1 cellular context compared by ENCODE assay signal in the genomic region with DNA sequence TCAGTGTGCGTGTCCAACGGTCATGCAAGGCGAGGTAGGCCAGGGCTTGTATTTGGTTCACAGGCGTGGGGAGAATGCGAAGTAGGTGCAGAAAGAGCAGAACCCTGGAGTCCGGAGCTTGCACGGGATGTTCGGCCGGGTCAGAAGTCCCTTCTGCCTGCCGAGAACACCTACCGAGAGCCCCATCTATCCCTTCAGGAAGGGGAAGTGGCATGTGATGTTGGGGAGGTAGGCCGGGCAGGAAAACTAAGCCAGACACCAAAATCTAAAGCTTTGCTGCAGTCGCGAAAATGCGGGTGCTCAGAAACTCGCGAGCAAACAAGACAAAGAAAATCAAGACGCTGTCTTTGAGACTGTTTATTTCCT.
TF ChIP-seq lines count a peak whose summit lies in the region.

No MANE protein-coding gene starts in this region.

TF ChIP-seq in HepG2, 621 proteins besides CTCF, POLR2A, EP300 and RAD21 (continued from another document and continues in another):
- 0 out of 2 replicates have a peak, but pooled peaks have one; percentile 5 for TF ChIP-seq SALL1 (CRISPR knock-in tag; IDR thresholded peaks at IDR 0.05)
- TF ChIP-seq POLR2AphosphoS5 (IDR thresholded peaks at IDR 0.05; ENCODE audit: low read depth, low read length), result peak; percentile 5; the same call in 1 of the 2 replicates
- TF ChIP-seq RFX3 (CRISPR knock-in tag; IDR thresholded peaks at IDR 0.05), result no peak
- TF ChIP-seq ZSCAN25 (CRISPR knock-in tag; IDR thresholded peaks at IDR 0.05), result no peak
- no peak for TF ChIP-seq ZNF235 (CRISPR knock-in tag; IDR thresholded peaks at IDR 0.05; ENCODE audit: borderline replicate concordance)
- peak; percentile 2; the same call in 1 of the 2 replicates for TF ChIP-seq KLF12 (CRISPR knock-in tag; IDR thresholded peaks at IDR 0.05; ENCODE audit: borderline replicate concordance)
- TF ChIP-seq, protein P1, sequence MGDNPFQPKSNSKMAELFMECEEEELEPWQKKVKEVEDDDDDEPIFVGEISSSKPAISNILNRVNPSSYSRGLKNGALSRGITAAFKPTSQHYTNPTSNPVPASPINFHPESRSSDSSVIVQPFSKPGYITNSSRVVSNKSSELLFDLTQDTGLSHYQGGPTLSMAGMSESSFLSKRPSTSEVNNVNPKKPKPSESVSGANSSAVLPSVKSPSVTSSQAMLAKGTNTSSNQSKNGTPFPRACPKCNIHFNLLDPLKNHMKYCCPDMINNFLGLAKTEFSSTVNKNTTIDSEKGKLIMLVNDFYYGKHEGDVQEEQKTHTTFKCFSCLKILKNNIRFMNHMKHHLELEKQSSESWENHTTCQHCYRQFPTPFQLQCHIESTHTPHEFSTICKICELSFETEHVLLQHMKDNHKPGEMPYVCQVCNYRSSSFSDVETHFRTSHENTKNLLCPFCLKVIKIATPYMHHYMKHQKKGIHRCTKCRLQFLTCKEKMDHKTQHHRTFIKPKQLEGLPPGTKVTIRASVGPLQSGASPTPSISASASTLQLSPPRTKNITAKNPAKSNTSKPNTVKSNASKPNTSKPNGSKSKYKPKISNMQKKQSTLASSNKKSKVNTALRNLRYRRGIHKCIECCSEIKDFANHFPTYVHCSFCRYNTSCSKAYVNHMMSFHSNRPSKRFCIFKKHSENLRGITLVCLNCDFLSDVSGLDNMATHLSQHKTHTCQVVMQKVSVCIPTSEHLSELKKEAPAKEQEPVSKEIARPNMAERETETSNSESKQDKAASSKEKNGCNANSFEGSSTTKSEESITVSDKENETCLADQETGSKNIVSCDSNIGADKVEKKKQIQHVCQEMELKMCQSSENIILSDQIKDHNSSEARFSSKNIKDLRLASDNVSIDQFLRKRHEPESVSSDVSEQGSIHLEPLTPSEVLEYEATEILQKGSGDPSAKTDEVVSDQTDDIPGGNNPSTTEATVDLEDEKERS (CRISPR knock-in tag; IDR thresholded peaks at IDR 0.05), result no peak
- TF ChIP-seq, protein P2, sequence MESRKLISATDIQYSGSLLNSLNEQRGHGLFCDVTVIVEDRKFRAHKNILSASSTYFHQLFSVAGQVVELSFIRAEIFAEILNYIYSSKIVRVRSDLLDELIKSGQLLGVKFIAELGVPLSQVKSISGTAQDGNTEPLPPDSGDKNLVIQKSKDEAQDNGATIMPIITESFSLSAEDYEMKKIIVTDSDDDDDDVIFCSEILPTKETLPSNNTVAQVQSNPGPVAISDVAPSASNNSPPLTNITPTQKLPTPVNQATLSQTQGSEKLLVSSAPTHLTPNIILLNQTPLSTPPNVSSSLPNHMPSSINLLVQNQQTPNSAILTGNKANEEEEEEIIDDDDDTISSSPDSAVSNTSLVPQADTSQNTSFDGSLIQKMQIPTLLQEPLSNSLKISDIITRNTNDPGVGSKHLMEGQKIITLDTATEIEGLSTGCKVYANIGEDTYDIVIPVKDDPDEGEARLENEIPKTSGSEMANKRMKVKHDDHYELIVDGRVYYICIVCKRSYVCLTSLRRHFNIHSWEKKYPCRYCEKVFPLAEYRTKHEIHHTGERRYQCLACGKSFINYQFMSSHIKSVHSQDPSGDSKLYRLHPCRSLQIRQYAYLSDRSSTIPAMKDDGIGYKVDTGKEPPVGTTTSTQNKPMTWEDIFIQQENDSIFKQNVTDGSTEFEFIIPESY (CRISPR knock-in tag; IDR thresholded peaks at IDR 0.05), result no peak
- no peak for TF ChIP-seq ZFP36L2 (CRISPR knock-in tag; IDR thresholded peaks at IDR 0.05)
- no peak for TF ChIP-seq EED (CRISPR knock-in tag; IDR thresholded peaks at IDR 0.05)
- no peak for TF ChIP-seq ZNF766 (CRISPR knock-in tag; IDR thresholded peaks at IDR 0.05; ENCODE audit: borderline replicate concordance)
- TF ChIP-seq, protein P3, sequence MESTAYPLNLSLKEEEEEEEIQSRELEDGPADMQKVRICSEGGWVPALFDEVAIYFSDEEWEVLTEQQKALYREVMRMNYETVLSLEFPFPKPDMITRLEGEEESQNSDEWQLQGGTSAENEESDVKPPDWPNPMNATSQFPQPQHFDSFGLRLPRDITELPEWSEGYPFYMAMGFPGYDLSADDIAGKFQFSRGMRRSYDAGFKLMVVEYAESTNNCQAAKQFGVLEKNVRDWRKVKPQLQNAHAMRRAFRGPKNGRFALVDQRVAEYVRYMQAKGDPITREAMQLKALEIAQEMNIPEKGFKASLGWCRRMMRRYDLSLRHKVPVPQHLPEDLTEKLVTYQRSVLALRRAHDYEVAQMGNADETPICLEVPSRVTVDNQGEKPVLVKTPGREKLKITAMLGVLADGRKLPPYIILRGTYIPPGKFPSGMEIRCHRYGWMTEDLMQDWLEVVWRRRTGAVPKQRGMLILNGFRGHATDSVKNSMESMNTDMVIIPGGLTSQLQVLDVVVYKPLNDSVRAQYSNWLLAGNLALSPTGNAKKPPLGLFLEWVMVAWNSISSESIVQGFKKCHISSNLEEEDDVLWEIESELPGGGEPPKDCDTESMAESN (CRISPR knock-in tag; conservative IDR thresholded peaks at IDR 0.05), result no peak
- TF ChIP-seq MEIS2 (CRISPR knock-in tag; IDR thresholded peaks at IDR 0.05), result peak; percentile 37; the same call in 1 of the 2 replicates
- TF ChIP-seq YY1 (IDR thresholded peaks at IDR 0.05; ENCODE audit: insufficient read depth, insufficient replicate concordance, low read depth, low read length), result no peak
- TF ChIP-seq ZNF773 (CRISPR knock-in tag; IDR thresholded peaks at IDR 0.05; ENCODE audit: borderline replicate concordance), result no peak
- TF ChIP-seq SP140L (CRISPR knock-in tag; IDR thresholded peaks at IDR 0.05; ENCODE audit: borderline replicate concordance), result no peak
- no peak for TF ChIP-seq ZNF205 (CRISPR knock-in tag; IDR thresholded peaks at IDR 0.05)
- no peak for TF ChIP-seq ZNF720 (CRISPR knock-in tag; IDR thresholded peaks at IDR 0.05)
- TF ChIP-seq ZMYM4 (CRISPR knock-in tag; IDR thresholded peaks at IDR 0.05), result 0 out of 2 replicates have a peak, but pooled peaks have one; percentile 3
- TF ChIP-seq ZNF562 (CRISPR knock-in tag; IDR thresholded peaks at IDR 0.05; ENCODE audit: borderline replicate concordance), result no peak
- TF ChIP-seq, protein P4, sequence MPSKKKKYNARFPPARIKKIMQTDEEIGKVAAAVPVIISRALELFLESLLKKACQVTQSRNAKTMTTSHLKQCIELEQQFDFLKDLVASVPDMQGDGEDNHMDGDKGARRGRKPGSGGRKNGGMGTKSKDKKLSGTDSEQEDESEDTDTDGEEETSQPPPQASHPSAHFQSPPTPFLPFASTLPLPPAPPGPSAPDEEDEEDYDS (CRISPR knock-in tag; IDR thresholded peaks at IDR 0.05), result no peak
- no peak for TF ChIP-seq ZFYVE20 (CRISPR knock-in tag; IDR thresholded peaks at IDR 0.05; ENCODE audit: borderline replicate concordance, low read depth)
- TF ChIP-seq, protein P5, sequence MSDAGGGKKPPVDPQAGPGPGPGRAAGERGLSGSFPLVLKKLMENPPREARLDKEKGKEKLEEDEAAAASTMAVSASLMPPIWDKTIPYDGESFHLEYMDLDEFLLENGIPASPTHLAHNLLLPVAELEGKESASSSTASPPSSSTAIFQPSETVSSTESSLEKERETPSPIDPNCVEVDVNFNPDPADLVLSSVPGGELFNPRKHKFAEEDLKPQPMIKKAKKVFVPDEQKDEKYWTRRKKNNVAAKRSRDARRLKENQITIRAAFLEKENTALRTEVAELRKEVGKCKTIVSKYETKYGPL (CRISPR knock-in tag; IDR thresholded peaks at IDR 0.05), result no peak
- TF ChIP-seq, protein P6, sequence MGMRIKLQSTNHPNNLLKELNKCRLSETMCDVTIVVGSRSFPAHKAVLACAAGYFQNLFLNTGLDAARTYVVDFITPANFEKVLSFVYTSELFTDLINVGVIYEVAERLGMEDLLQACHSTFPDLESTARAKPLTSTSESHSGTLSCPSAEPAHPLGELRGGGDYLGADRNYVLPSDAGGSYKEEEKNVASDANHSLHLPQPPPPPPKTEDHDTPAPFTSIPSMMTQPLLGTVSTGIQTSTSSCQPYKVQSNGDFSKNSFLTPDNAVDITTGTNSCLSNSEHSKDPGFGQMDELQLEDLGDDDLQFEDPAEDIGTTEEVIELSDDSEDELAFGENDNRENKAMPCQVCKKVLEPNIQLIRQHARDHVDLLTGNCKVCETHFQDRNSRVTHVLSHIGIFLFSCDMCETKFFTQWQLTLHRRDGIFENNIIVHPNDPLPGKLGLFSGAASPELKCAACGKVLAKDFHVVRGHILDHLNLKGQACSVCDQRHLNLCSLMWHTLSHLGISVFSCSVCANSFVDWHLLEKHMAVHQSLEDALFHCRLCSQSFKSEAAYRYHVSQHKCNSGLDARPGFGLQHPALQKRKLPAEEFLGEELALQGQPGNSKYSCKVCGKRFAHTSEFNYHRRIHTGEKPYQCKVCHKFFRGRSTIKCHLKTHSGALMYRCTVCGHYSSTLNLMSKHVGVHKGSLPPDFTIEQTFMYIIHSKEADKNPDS (CRISPR knock-in tag; IDR thresholded peaks at IDR 0.05), result no peak
- TF ChIP-seq, protein P7, sequence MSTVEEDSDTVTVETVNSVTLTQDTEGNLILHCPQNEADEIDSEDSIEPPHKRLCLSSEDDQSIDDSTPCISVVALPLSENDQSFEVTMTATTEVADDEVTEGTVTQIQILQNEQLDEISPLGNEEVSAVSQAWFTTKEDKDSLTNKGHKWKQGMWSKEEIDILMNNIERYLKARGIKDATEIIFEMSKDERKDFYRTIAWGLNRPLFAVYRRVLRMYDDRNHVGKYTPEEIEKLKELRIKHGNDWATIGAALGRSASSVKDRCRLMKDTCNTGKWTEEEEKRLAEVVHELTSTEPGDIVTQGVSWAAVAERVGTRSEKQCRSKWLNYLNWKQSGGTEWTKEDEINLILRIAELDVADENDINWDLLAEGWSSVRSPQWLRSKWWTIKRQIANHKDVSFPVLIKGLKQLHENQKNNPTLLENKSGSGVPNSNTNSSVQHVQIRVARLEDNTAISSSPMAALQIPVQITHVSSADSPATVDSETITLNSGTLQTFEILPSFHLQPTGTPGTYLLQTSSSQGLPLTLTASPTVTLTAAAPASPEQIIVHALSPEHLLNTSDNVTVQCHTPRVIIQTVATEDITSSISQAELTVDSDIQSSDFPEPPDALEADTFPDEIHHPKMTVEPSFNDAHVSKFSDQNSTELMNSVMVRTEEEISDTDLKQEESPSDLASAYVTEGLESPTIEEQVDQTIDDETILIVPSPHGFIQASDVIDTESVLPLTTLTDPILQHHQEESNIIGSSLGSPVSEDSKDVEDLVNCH (CRISPR knock-in tag; IDR thresholded peaks at IDR 0.05), result no peak
- TF ChIP-seq ZFAT (CRISPR knock-in tag; conservative IDR thresholded peaks at IDR 0.05), result 0 out of 2 replicates have a peak, but pooled peaks have one; percentile 72
- TF ChIP-seq, protein P8, sequence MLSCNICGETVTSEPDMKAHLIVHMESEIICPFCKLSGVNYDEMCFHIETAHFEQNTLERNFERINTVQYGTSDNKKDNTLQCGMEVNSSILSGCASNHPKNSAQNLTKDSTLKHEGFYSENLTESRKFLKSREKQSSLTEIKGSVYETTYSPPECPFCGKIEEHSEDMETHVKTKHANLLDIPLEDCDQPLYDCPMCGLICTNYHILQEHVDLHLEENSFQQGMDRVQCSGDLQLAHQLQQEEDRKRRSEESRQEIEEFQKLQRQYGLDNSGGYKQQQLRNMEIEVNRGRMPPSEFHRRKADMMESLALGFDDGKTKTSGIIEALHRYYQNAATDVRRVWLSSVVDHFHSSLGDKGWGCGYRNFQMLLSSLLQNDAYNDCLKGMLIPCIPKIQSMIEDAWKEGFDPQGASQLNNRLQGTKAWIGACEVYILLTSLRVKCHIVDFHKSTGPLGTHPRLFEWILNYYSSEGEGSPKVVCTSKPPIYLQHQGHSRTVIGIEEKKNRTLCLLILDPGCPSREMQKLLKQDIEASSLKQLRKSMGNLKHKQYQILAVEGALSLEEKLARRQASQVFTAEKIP (CRISPR knock-in tag; IDR thresholded peaks at IDR 0.05; ENCODE audit: borderline replicate concordance), result no peak
- 0 out of 2 replicates have a peak, but pooled peaks have one; percentile 23 for TF ChIP-seq ARNT2 (CRISPR knock-in tag; IDR thresholded peaks at IDR 0.05; ENCODE audit: low read depth)
- TF ChIP-seq ZNF143 (CRISPR knock-in tag; IDR thresholded peaks at IDR 0.05), result no peak
- TF ChIP-seq RBFOX2 (IDR thresholded peaks at IDR 0.05; ENCODE audit: low read depth, low read length), result no peak
- no peak for TF ChIP-seq HES4 (CRISPR knock-in tag; IDR thresholded peaks at IDR 0.05; ENCODE audit: borderline replicate concordance)
- no peak for TF ChIP-seq CHCHD3 (CRISPR knock-in tag; IDR thresholded peaks at IDR 0.05)
- TF ChIP-seq, protein P9, sequence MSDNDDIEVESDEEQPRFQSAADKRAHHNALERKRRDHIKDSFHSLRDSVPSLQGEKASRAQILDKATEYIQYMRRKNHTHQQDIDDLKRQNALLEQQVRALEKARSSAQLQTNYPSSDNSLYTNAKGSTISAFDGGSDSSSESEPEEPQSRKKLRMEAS (IDR thresholded peaks at IDR 0.05), result peak; percentile 35; the same call in 1 of the 2 replicates
- TF ChIP-seq FOXO1 (CRISPR knock-in tag; IDR thresholded peaks at IDR 0.05), result no peak
- no peak for TF ChIP-seq FOSL1 (CRISPR knock-in tag; IDR thresholded peaks at IDR 0.05; ENCODE audit: borderline replicate concordance)
- TF ChIP-seq, protein P10, sequence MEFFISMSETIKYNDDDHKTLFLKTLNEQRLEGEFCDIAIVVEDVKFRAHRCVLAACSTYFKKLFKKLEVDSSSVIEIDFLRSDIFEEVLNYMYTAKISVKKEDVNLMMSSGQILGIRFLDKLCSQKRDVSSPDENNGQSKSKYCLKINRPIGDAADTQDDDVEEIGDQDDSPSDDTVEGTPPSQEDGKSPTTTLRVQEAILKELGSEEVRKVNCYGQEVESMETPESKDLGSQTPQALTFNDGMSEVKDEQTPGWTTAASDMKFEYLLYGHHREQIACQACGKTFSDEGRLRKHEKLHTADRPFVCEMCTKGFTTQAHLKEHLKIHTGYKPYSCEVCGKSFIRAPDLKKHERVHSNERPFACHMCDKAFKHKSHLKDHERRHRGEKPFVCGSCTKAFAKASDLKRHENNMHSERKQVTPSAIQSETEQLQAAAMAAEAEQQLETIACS (CRISPR knock-in tag; IDR thresholded peaks at IDR 0.05), result no peak
- TF ChIP-seq, protein P11, sequence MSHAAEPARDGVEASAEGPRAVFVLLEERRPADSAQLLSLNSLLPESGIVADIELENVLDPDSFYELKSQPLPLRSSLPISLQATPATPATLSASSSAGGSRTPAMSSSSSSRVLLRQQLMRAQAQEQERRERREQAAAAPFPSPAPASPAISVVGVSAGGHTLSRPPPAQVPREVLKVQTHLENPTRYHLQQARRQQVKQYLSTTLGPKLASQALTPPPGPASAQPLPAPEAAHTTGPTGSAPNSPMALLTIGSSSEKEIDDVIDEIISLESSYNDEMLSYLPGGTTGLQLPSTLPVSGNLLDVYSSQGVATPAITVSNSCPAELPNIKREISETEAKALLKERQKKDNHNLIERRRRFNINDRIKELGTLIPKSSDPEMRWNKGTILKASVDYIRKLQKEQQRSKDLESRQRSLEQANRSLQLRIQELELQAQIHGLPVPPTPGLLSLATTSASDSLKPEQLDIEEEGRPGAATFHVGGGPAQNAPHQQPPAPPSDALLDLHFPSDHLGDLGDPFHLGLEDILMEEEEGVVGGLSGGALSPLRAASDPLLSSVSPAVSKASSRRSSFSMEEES (CRISPR knock-in tag; IDR thresholded peaks at IDR 0.05), result no peak
- TF ChIP-seq GTF2F1 (IDR thresholded peaks at IDR 0.05; ENCODE audit: low read length), result no peak
- TF ChIP-seq FLYWCH1 (CRISPR knock-in tag; IDR thresholded peaks at IDR 0.05), result no peak
- peak; percentile 13; the same call in 1 of the 2 replicates for TF ChIP-seq ZNF232 (CRISPR knock-in tag; IDR thresholded peaks at IDR 0.05; ENCODE audit: borderline replicate concordance)
- TF ChIP-seq, protein P12, sequence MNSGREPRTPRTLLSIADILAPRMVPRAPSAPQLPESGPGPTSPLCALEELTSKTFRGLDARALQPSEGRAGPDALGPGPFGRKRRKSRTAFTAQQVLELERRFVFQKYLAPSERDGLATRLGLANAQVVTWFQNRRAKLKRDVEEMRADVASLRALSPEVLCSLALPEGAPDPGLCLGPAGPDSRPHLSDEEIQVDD (CRISPR knock-in tag; IDR thresholded peaks at IDR 0.05; ENCODE audit: borderline replicate concordance), result no peak
